ENCODE assay signal across 11 cellular contexts in genomic region chr2:108455571-108455970, GRCh38.
"Had no signal": no experiment of that assay in that cellular context is flagged by ENCODE, and none has a peak within 500 bp of the region (broad histone marks: within the 10 kb centered on the region; RNA-seq: fewer than 3 reads in every experiment).

No MANE protein-coding gene starts in this region.

- H3K27ac ChIP-seq: GM23248 had no signal

- DNase-seq: GM23248, GOT3, H7, H9, HCEC 1CT, HFFc6 had no signal

- H3K4me3 Mint-ChIP-seq: GM23338, H9, HFFc6 had no signal

- H3K4me2 ChIP-seq: GM23338 had no signal

- H3K4me3 ChIP-seq: GM23248, GM23338, HAP-1 had no signal

- H2AFZ ChIP-seq: GM23248, GM23338 had no signal

- FAIRE-seq: H1, H54 had no signal

- ATAC-seq: GM23338, HCT116 had no signal

- H3K27ac Mint-ChIP-seq: GM23338, H9, HFFc6 had no signal

- H3K9ac ChIP-seq: GM23248 had no signal

- H3K9me3 Mint-ChIP-seq: H9 had no signal
